ENCODE assay signal across 9 cellular contexts in the genomic region with DNA sequence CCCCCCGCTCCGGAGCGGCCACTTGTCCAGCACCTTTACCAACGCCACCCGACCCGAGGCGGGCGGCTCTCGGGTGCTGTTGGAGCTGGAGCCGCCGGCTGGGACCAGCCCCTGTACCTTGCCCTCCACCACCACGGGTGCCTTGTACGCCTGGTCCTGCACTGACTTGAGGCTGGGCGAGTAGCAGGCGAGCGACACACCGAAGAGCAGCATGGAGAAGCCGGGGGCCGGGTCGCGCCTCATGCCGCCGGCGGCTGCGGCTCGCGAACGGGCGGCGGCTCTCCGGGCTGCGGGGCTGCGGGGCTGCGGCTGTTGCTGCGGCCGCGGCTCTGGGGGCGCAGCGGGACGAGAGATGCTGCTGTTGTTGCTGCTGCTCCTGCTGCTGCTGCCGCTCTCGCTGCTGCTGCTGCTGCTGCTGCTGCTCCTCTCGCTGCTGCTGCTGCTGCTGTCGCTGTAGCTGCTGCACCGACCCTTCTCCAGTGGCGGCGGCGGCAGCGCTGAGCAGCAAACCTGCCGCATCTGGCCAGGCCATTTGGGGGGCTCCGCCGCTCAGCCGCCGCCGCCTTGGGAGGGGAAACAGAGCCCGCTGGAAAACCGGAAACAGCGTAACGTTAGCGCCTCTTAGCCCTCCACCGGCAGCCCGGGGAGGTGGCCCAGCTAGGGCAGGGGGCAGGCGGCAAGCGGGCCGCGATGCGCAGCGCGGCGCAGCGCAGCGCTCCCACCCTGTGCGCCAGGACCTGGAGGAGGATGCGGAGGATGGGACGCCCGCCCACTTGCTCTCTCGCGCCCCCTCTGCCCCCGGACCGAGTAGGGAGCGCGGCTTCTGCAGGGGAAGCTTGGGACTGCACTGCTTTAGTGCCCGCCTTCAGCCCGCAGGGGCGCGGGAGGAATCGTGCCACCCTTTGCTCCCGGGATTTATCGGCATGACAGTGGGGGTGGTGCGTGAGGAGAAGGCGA. TPM values are rescaled to one million over a fixed set of nuclear protein-coding genes. Genes with fewer than 3 reads are reported as not detected.
DNase-seq lines count a peak whose midpoint lies in the region; ATAC-seq and TF ChIP-seq lines count a peak whose summit lies in the region.
"Had no signal": no experiment of that assay in that cellular context is flagged by ENCODE, and none has a peak within 500 bp of the region (broad histone marks: within the 10 kb centered on the region; RNA-seq: fewer than 3 reads in every experiment).

A gene (minus strand): TSS at position 749 of the 957 bp plus-strand sequence.

- ATAC-seq in GM21447 (IDR thresholded peaks at IDR 0.05; ENCODE audit: unreplicated experiment): peak; percentile 73
- ATAC-seq in right cardiac atrium: peak; percentile 88 to 91
- peak; percentile 78 to 84 (median 78) for ATAC-seq in psoas muscle

- WGBS in right cardiac atrium: under 1% methylated on average over 91 of the region's 91 CpGs
- WGBS in psoas muscle, 3 donors: 0 to 1% (median 0%) methylated on average over 62 to 91 of the region's 91 CpGs

- peak within 1 kb of the TSS; percentile 56 for H3K4me3 ChIP-seq in right cardiac atrium (ENCODE audit: low read length)
- H3K4me3 ChIP-seq in psoas muscle: peak within 1 kb of the TSS; percentile 80

- no peaks in the 10 kb centered on the region for H3K4me1 ChIP-seq in right cardiac atrium (ENCODE audit: control insufficient read depth, insufficient read depth, low read length)
- peaks cover 21% of the 10 kb centered on the region for H3K4me1 ChIP-seq in psoas muscle

- TF ChIP-seq CTCF in psoas muscle (IDR thresholded peaks at IDR 0.05): peak; percentile 61

- intact Hi-C loops in right cardiac atrium (cut with DNase I) (no loop called here), psoas muscle (cut with DNase I) (loop anchor here in 1 of 2 donors (5.0 kb wide), 1 partner anchor 56 kb away; no protein-coding TSS in a partner anchor)

- no peaks in the 10 kb centered on the region for H3K27me3 ChIP-seq in right cardiac atrium (ENCODE audit: control insufficient read depth, insufficient read depth)
- H3K27me3 ChIP-seq in psoas muscle (ENCODE audit: insufficient read depth in 3 of 3, low read length in 2 of 3): peaks cover 0 to 3% (median 0%) of the 10 kb centered on the region in 3 donors

- DNase-seq in DMS 273 (lab: John Stamatoyannopoulos, UW; ENCODE audit: unreplicated experiment) (peak; percentile 96), HuH-7.5 (ENCODE audit: low spot score) (peak; percentile 75), SW480 (ENCODE audit: low spot score) (peak; percentile 71), anterior cingulate cortex (lab: John Stamatoyannopoulos, UW) (peak in 56 of 58 donors; percentile 18 to 88 (median 70)), right cardiac atrium (peak; percentile 74 to 91 (median 89)), psoas muscle (peak; percentile 82 to 92), NCI-H187 (lab: John Stamatoyannopoulos, UW) (no peak)

- H3K9me3 ChIP-seq in right cardiac atrium (ENCODE audit: control insufficient read depth, low read length) (no peaks in the 10 kb centered on the region), psoas muscle (no peaks in the 10 kb centered on the region)

- peak within 1 kb of the TSS; percentile 39 for H3K27ac ChIP-seq in right cardiac atrium (ENCODE audit: low read length)
- peak within 1 kb of the TSS; percentile 89 for H3K27ac ChIP-seq in psoas muscle
- H3K27ac ChIP-seq: epithelial cell of prostate had no signal

- H3K36me3 ChIP-seq in psoas muscle (ENCODE audit: insufficient read depth in 1 of 2, low read depth in 1 of 2): no peaks in the 10 kb centered on the region

RNA-seq across cellular contexts. Expression of the gene that starts here (rescaled TPM):
- total RNA-seq in right cardiac atrium: 1 to 10 TPM; 1.1 to 3.6 (median 1.8) TPM
- polyA plus RNA-seq in right cardiac atrium: 1.4 TPM
- total RNA-seq in psoas muscle: 10 to 100 TPM in 1 of 4 donors, 1 to 10 TPM in 3; 1.7 to 19.6 (median 3.0) TPM
- polyA plus RNA-seq in psoas muscle: 1 to 10 TPM in 2 of 3 donors, under 1 TPM in 1; 0.42 to 6.5 (median 4.6) TPM

Comparison
In these comparisons a context has a peak if more than half of its experiments do, and no peak if none do; other contexts are left out.
1. DNase-seq: peak in DMS 273 (single experiment), HuH-7.5 (single experiment), SW480 (single experiment), anterior cingulate cortex (56 of 58), right cardiac atrium (3 of 3) and psoas muscle (2 of 2); none in NCI-H187 (0 of 2).
2. Peak in every context shown above with its lines, with median percentiles within 50 percentile points of each other: ATAC-seq.